24 cellular contexts compared by ENCODE assay signal in genomic region chr20:22927537-22927936, GRCh38.
DNase-seq lines count a peak whose midpoint lies in the region; TF ChIP-seq lines count a peak whose summit lies in the region.
"Had no signal": no experiment of that assay in that cellular context is flagged by ENCODE, and none has a peak within 500 bp of the region (broad histone marks: within the 10 kb centered on the region; RNA-seq: fewer than 3 reads in every experiment).

No MANE protein-coding gene starts in this region.

- H3K9me3 Mint-ChIP-seq in nephron progenitor cell = no peaks in the 10 kb centered on the region

- no peak for TF ChIP-seq CTCF in nephron progenitor cell (IDR thresholded peaks at IDR 0.05)

- in situ Hi-C loops in SK-MEL-5 (cut with HindIII; ENCODE audit: low pct_unique_long_range_greater_than_20kb, low sequenced_read_pairs) = no loop called here

- H3K4me1 Mint-ChIP-seq in nephron progenitor cell = peaks cover 31% of the 10 kb centered on the region
- H3K4me1 Mint-ChIP-seq: CD4-positive, alpha-beta memory T cell; CD4-positive, CD25-positive, alpha-beta regulatory T cell; CD8-positive, alpha-beta memory T cell had no signal

- H3K27me3 Mint-ChIP-seq in nephron progenitor cell (ENCODE audit: low read depth, poor library complexity) = no peaks in the 10 kb centered on the region

- H3K27ac Mint-ChIP-seq in nephron progenitor cell = peak overlapping the region; percentile 34
- H3K27ac Mint-ChIP-seq: CD14-positive monocyte; CD4-positive, alpha-beta memory T cell; CD4-positive, CD25-positive, alpha-beta regulatory T cell had no signal

- H3K36me3 Mint-ChIP-seq in nephron progenitor cell (ENCODE audit: low read depth) = no peaks in the 10 kb centered on the region
- H3K36me3 Mint-ChIP-seq: CD4-positive, alpha-beta memory T cell; CD4-positive, CD25-positive, alpha-beta regulatory T cell; CD8-positive, alpha-beta memory T cell had no signal

- DNase-seq in RPMI7951 (ENCODE audit: low read depth) (peak; percentile 11), SK-MEL-5 (ENCODE audit: low read depth, low spot score) (peak; percentile 26), foreskin melanocyte (peak; percentile 70), nephron progenitor cell (no peak), GF-D8 (lab: John Stamatoyannopoulos, UW) (no peak), superior temporal gyrus (ENCODE audit: extremely low spot score) (no peak), NCI-H1092 treated with DMSO at 0.1 percent for 48 hours (lab: John Stamatoyannopoulos, UW) (no peak), NCI-H524 (lab: John Stamatoyannopoulos, UW) (no peak)
- DNase-seq: 8988T; ACHN; BE2C; C1 segment of cervical spinal cord; CD4-positive, alpha-beta memory T cell; CD4-positive, CD25-positive, alpha-beta regulatory T cell; CD8-positive, alpha-beta memory T cell; COR-L47; DMS 273 treated with DMSO at 0.1 percent for 48 hours; DMS153; DMS53; DMS79; DND-41; EL; GDM1 had no signal

- no peak overlapping the region for H3K4me3 Mint-ChIP-seq in nephron progenitor cell
- H3K4me3 Mint-ChIP-seq: CD4-positive, alpha-beta memory T cell; CD4-positive, CD25-positive, alpha-beta regulatory T cell; CD8-positive, alpha-beta memory T cell had no signal

Comparison
In these comparisons a context has a peak if more than half of its experiments do, and no peak if none do; other contexts are left out.
1. DNase-seq: peak in RPMI7951 (single experiment), SK-MEL-5 (single experiment) and foreskin melanocyte (single experiment); none in nephron progenitor cell (single experiment), GF-D8 (single experiment), superior temporal gyrus (single experiment), NCI-H1092 treated with DMSO at 0.1 percent for 48 hours (single experiment) and NCI-H524 (0 of 2).